ENCODE assay signal across 27 cellular contexts in the genomic region with DNA sequence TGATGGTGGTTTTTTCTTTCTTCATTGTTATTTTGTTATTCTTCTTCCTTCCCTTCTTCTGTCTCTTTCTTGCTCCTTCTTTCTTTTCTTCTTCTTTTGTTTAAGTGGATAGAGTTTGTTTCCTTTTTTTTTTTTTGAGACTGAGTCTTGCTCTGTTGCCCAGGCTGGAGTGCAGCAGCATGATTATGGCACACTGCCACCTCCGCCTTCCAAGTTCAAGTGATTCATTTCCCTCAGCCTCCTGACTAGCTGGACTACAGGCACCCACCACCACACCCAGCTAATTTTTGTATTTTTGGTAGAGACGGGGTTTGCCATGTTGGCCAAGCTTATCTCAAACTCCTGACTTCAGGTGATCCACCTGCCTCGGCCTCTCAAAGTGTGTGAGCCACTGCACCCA. TPM values are rescaled to one million over a fixed set of nuclear protein-coding genes. Genes with fewer than 3 reads are reported as not detected.
DNase-seq lines count a peak whose midpoint lies in the region; ATAC-seq and TF ChIP-seq lines count a peak whose summit lies in the region.
"Had no signal": no experiment of that assay in that cellular context is flagged by ENCODE, and none has a peak within 500 bp of the region (broad histone marks: within the 10 kb centered on the region; RNA-seq: fewer than 3 reads in every experiment).

No MANE protein-coding gene starts in this region.

- no peak for DNase-seq in activated T-cell treated with anti-CD3 and anti-CD28 coated beads, Interleukin-2, amount 50 U/mL, for 72 hours
- no peak for DNase-seq in activated T-cell treated with anti-CD3 and anti-CD28 coated beads, Interleukin-2, amount 50 U/mL, for 1 hour
- DNase-seq in HFF-Myc (ENCODE audit: extremely low read depth, low read depth) (peak; percentile 9), cardiac fibroblast (ENCODE audit: low read depth in 2 of 2) (peak; percentile 39 to 60), iris pigment epithelial cell (ENCODE audit: low read depth) (peak; percentile 49), retina (no peak), caudate nucleus (lab: John Stamatoyannopoulos, UW) (no peak)
- DNase-seq: activated CD8-positive, alpha-beta memory T cell treated with anti-CD3 and anti-CD28 coated beads, Interleukin-2, amount 10 ng/mL, durations not matched to agents 7 days and 5 days; activated naive CD8-positive, alpha-beta T cell treated with anti-CD3 and anti-CD28 coated beads, Interleukin-2, amount 50 U/mL, for 24 hours; dorsolateral prefrontal cortex; Karpas-422; kidney glomerular epithelial cell; mesenchymal stem cell; naive thymus-derived CD4-positive, alpha-beta T cell; NCI-H1092 treated with DMSO at 0.1 percent for 48 hours; NCI-H2081 treated with DMSO at 0.1 percent for 48 hours; ovary; SHP77 treated with DMSO at 0.1 percent for 48 hours; stimulated activated CD4-positive, alpha-beta T cell treated with anti-CD3 and anti-CD28 coated beads, Interleukin-15, amount 100 ng/mL, for 24 hours; stimulated activated CD8-positive, alpha-beta memory T cell treated with anti-CD3 and anti-CD28 coated beads, Interleukin-4, amount 100 ng/mL, for 48 hours; SW 1271 had no signal

- H3K4me1 Mint-ChIP-seq in activated T-cell treated with anti-CD3 and anti-CD28 coated beads, Interleukin-2, amount 50 U/mL, for 72 hours (ENCODE audit: low read depth), result peaks cover 6% of the 10 kb centered on the region
- H3K4me1 Mint-ChIP-seq: brain, GM23338 had no signal

- H3K4me3 Mint-ChIP-seq in activated T-cell treated with anti-CD3 and anti-CD28 coated beads, Interleukin-2, amount 50 U/mL, for 72 hours, result no peak overlapping the region
- H3K4me3 Mint-ChIP-seq: activated CD8-positive, alpha-beta memory T cell treated with anti-CD3 and anti-CD28 coated beads, Interleukin-2, amount 10 ng/mL, durations not matched to agents 7 days and 5 days; activated naive CD8-positive, alpha-beta T cell treated with anti-CD3 and anti-CD28 coated beads, Interleukin-2, amount 50 U/mL, for 24 hours; activated T-helper 17 cell treated with anti-CD3 and anti-CD28 coated beads, Interleukin-2, amount 50 U/mL, for 72 hours; brain; GM23338; naive thymus-derived CD4-positive, alpha-beta T cell had no signal

- no peak for ATAC-seq in activated T-cell treated with anti-CD3 and anti-CD28 coated beads, Interleukin-2, amount 50 U/mL, for 72 hours (replicated peaks in 1 of 2)
- no peak for ATAC-seq in GM18519 (IDR thresholded peaks at IDR 0.05; ENCODE audit: low FRiP score, unreplicated experiment)
- ATAC-seq: activated CD8-positive, alpha-beta memory T cell treated with anti-CD3 and anti-CD28 coated beads, Interleukin-2, amount 10 ng/mL, durations not matched to agents 7 days and 5 days; activated naive CD8-positive, alpha-beta T cell treated with anti-CD3 and anti-CD28 coated beads, Interleukin-2, amount 50 U/mL, for 24 hours; activated T-helper 17 cell treated with anti-CD3 and anti-CD28 coated beads, Interleukin-2, amount 50 U/mL, for 72 hours; GM23338; naive thymus-derived CD4-positive, alpha-beta T cell; sciatic nerve had no signal

- H3K27ac ChIP-seq in caudate nucleus (ENCODE audit: low read depth, low read length), result no peak overlapping the region
- H3K27ac ChIP-seq: dorsolateral prefrontal cortex, epithelial cell of prostate, ovary had no signal

- H3K4me3 ChIP-seq in HFF-Myc (replicated peaks; ENCODE audit: low read depth, low read length), result no peak overlapping the region
- H3K4me3 ChIP-seq in cardiac fibroblast (replicated peaks in 1 of 2; ENCODE audit: low read depth in 2 of 2, low read length in 2 of 2), result no peak overlapping the region
- H3K4me3 ChIP-seq: dorsolateral prefrontal cortex, GM23338, ovary had no signal

- H3K27me3 Mint-ChIP-seq in activated T-cell treated with anti-CD3 and anti-CD28 coated beads, Interleukin-2, amount 50 U/mL, for 72 hours (ENCODE audit: low read depth), result no peaks in the 10 kb centered on the region
- H3K27me3 Mint-ChIP-seq: activated CD8-positive, alpha-beta memory T cell treated with anti-CD3 and anti-CD28 coated beads, Interleukin-2, amount 10 ng/mL, durations not matched to agents 7 days and 5 days; activated naive CD8-positive, alpha-beta T cell treated with anti-CD3 and anti-CD28 coated beads, Interleukin-2, amount 50 U/mL, for 24 hours; activated T-helper 17 cell treated with anti-CD3 and anti-CD28 coated beads, Interleukin-2, amount 50 U/mL, for 72 hours; brain; naive thymus-derived CD4-positive, alpha-beta T cell had no signal

- H3K36me3 Mint-ChIP-seq in activated T-cell treated with anti-CD3 and anti-CD28 coated beads, Interleukin-2, amount 50 U/mL, for 72 hours (ENCODE audit: insufficient read depth in 2 of 2), result peaks cover 20 to 48% of the 10 kb centered on the region in 2 donors

- no peak for TF ChIP-seq CTCF in HFF-Myc (IDR thresholded peaks at IDR 0.05; ENCODE audit: low read depth, low read length, missing control alignments)
- TF ChIP-seq CTCF in cardiac fibroblast (IDR thresholded peaks at IDR 0.05; ENCODE audit: low read depth, low read length), result no peak

- H3K9me3 Mint-ChIP-seq in activated T-cell treated with anti-CD3 and anti-CD28 coated beads, Interleukin-2, amount 50 U/mL, for 72 hours, result peaks cover 0 to 4% of the 10 kb centered on the region in 2 donors
- H3K9me3 Mint-ChIP-seq: activated T-helper 17 cell treated with anti-CD3 and anti-CD28 coated beads, Interleukin-2, amount 50 U/mL, for 72 hours had no signal

- peak overlapping the region; percentile 32 for H3K27ac Mint-ChIP-seq in activated T-cell treated with anti-CD3 and anti-CD28 coated beads, Interleukin-2, amount 50 U/mL, for 72 hours
- H3K27ac Mint-ChIP-seq: activated CD8-positive, alpha-beta memory T cell treated with anti-CD3 and anti-CD28 coated beads, Interleukin-2, amount 10 ng/mL, durations not matched to agents 7 days and 5 days; activated naive CD8-positive, alpha-beta T cell treated with anti-CD3 and anti-CD28 coated beads, Interleukin-2, amount 50 U/mL, for 24 hours; activated T-helper 17 cell treated with anti-CD3 and anti-CD28 coated beads, Interleukin-2, amount 50 U/mL, for 72 hours; brain; GM23338 had no signal

RNA-seq across cellular contexts. Expression of a gene that starts 40.3 kb away (rescaled TPM):
- 10 to 100 TPM; 30.3 to 31.9 TPM for total RNA-seq in activated T-cell treated with anti-CD3 and anti-CD28 coated beads, Interleukin-2, amount 50 U/mL, for 72 hours

Comparison
In these comparisons a context has a peak if more than half of its experiments do, and no peak if none do; other contexts are left out.
1. DNase-seq: peak in HFF-Myc (single experiment), cardiac fibroblast (2 of 2) and iris pigment epithelial cell (single experiment); none in activated T-cell treated with anti-CD3 and anti-CD28 coated beads, Interleukin-2, amount 50 U/mL, for 72 hours (0 of 2), activated T-cell treated with anti-CD3 and anti-CD28 coated beads, Interleukin-2, amount 50 U/mL, for 1 hour (single experiment), retina (single experiment) and caudate nucleus (0 of 61).